In the genomic region with DNA sequence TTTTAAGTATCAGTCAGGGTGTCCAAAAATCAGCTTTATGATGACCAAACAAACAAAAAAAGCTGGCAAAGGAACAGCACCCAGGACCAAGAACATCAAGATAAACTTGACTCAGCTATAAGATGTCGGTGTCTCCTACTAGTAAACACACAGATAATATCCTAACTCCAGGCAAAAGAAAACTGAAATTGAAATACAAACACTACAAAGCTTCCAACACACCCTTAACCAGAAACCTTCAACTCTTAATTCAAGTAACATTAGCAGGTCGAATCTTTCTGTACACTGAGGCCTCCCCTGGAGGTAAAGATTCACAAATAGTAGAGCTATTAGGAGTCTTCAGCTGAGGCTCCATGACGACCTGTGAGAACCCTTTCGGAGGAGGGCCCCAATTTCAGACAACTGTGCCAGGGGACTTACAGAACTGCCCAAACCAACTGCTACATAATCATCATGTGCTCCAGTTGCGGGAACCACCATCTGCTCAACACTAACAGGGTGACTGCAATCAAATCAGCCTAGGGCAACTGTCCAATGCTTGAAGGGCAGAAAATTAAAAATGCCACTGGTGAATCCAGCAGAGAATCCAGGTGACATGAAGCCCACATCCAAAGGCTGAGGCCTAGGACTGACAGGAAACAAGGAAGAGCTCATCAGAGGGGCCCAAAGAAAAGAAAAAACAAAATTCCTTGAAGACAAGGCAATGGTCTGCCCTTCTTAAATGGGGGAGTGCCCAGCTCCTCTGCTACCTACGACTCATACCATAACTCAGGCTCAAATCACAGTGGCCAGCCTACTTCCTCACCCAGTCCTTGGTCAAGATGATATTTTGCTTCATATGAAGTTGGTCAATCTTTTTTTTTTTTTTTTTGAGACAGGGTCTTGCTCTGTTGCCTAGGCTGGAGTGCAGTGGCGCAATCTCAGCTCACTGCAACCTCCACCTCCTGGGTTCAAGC, we compare ENCODE assay signal across 9 cellular contexts. TPM values are rescaled to one million over a fixed set of nuclear protein-coding genes. Genes with fewer than 3 reads are reported as not detected.
DNase-seq lines count a peak whose midpoint lies in the region; ATAC-seq and TF ChIP-seq lines count a peak whose summit lies in the region.
"Had no signal": no experiment of that assay in that cellular context is flagged by ENCODE, and none has a peak within 500 bp of the region (broad histone marks: within the 10 kb centered on the region; RNA-seq: fewer than 3 reads in every experiment).

No MANE protein-coding gene starts in this region.

- H3K27ac ChIP-seq in HEK293 (ENCODE audit: extremely low read depth, low read depth, low read length) (no peak overlapping the region), SJCRH30 (no peak overlapping the region), hepatocyte (peak overlapping the region; percentile 84), adrenal gland (peak overlapping the region in 2 of 5 donors; percentile 4 to 9), WERI-Rb-1 (no peak overlapping the region)

- CTCF ChIA-PET in HEK293 (lab: Yijun Ruan, JAX): interaction anchor here (0.6 to 1.4 kb wide), 5 partner anchors 15 to 376 kb away, joined by 3 to 7 read pairs (median 4); no protein-coding TSS in a partner anchor

- DNase-seq in ELR (ENCODE audit: low read depth) (peak; percentile 62), SJCRH30 (peak; percentile 22 to 43), hepatocyte (ENCODE audit: low spot score) (no peak), head of caudate nucleus (no peak), adrenal gland (no peak), WERI-Rb-1 (no peak)

- peak overlapping the region; percentile 65 for H3K4me2 ChIP-seq in hepatocyte

- H3K36me3 ChIP-seq in HEK293 (ENCODE audit: control insufficient read depth in 2 of 2, insufficient read depth in 1 of 2, low read length in 2 of 2) (peaks cover 3 to 49% of the 10 kb centered on the region in 2 experiments), SJCRH30 (0 out of 2 replicates have a peak, but pooled peaks cover 16% of the 10 kb centered on the region), hepatocyte (replicated peaks; ENCODE audit: insufficient read depth, low read depth) (no peaks in the 10 kb centered on the region), adrenal gland (replicated peaks in 1 of 2) (peaks cover 0 to 10% of the 10 kb centered on the region in 2 donors), WERI-Rb-1 (peaks cover 32% of the 10 kb centered on the region)

- TF ChIP-seq POLR2A in adrenal gland (IDR thresholded peaks at IDR 0.05): no peak

- no peak overlapping the region for H2AFZ ChIP-seq in hepatocyte

- TF ChIP-seq CTCF in HEK293 (tag by site-specific recombination; IDR thresholded peaks at IDR 0.05) (no peak), hepatocyte (IDR thresholded peaks at IDR 0.05; ENCODE audit: poor library complexity) (no peak), adrenal gland (IDR thresholded peaks at IDR 0.05) (no peak), WERI-Rb-1 (IDR thresholded peaks at IDR 0.05; ENCODE audit: low read depth, low read length) (no peak)

- H3K9me2 ChIP-seq in hepatocyte (replicated peaks; ENCODE audit: insufficient read depth): no peaks in the 10 kb centered on the region

- intact Hi-C loops in head of caudate nucleus (cut with DNase I) (no loop called here), adrenal gland (cut with DNase I) (no loop called here)

- WGBS in hepatocyte (ENCODE audit: low lambda C conversion rate, missing lambda C conversion rate): 80% methylated on average over 7 of the region's 7 CpGs
- WGBS in adrenal gland, 4 donors: 66 to 87% (median 75%) methylated on average over 7 of the region's 7 CpGs

- POLR2A ChIA-PET in HEK293 (lab: Yijun Ruan, JAX): no interaction called here

- H3K4me1 ChIP-seq in HEK293 (ENCODE audit: control insufficient read depth, insufficient read depth, low read length) (peaks cover 7% of the 10 kb centered on the region; the same call in 1 of the 2 replicates), SJCRH30 (peaks cover 13% of the 10 kb centered on the region), hepatocyte (ENCODE audit: insufficient read depth) (peaks cover 17% of the 10 kb centered on the region), adrenal gland (replicated peaks in 1 of 2) (peaks cover 5 to 30% of the 10 kb centered on the region in 2 donors)

- H3K4me3 ChIP-seq in HEK293 (ENCODE audit: low read depth, low read length): no peak overlapping the region
- no peak overlapping the region for H3K4me3 ChIP-seq in SJCRH30
- H3K4me3 ChIP-seq in hepatocyte: no peak overlapping the region
- no peak overlapping the region for H3K4me3 ChIP-seq in adrenal gland
- H3K4me3 ChIP-seq in WERI-Rb-1 (ENCODE audit: low read depth, low read length): no peak overlapping the region
- H3K4me3 ChIP-seq: dorsolateral prefrontal cortex had no signal

- no peaks in the 10 kb centered on the region for H3K9me3 ChIP-seq in HEK293 (ENCODE audit: control insufficient read depth, insufficient read depth, low read depth, low read length)
- H3K9me3 ChIP-seq in SJCRH30 (replicated peaks): no peaks in the 10 kb centered on the region
- no peaks in the 10 kb centered on the region for H3K9me3 ChIP-seq in hepatocyte (ENCODE audit: low read depth)
- H3K9me3 ChIP-seq in adrenal gland (replicated peaks in 1 of 3): no peaks in the 10 kb centered on the region
- H3K9me3 ChIP-seq in WERI-Rb-1 (ENCODE audit: severe bottlenecking): no peaks in the 10 kb centered on the region

- no peak for ATAC-seq in GM19397 (IDR thresholded peaks at IDR 0.05; ENCODE audit: unreplicated experiment)

- H4K20me1 ChIP-seq in hepatocyte (ENCODE audit: insufficient read depth, poor library complexity, severe bottlenecking): no peaks in the 10 kb centered on the region

- H3K27me3 ChIP-seq in SJCRH30 (no peaks in the 10 kb centered on the region), hepatocyte (no peaks in the 10 kb centered on the region), adrenal gland (no peaks in the 10 kb centered on the region), WERI-Rb-1 (ENCODE audit: insufficient read depth, low read depth, severe bottlenecking) (no peaks in the 10 kb centered on the region)
- H3K27me3 ChIP-seq: dorsolateral prefrontal cortex had no signal

- H3K79me2 ChIP-seq in hepatocyte: peaks cover 81% of the 10 kb centered on the region

TF ChIP-seq in HEK293, 187 proteins besides CTCF, POLR2A, EP300 and RAD21:
- TF ChIP-seq, protein P1, sequence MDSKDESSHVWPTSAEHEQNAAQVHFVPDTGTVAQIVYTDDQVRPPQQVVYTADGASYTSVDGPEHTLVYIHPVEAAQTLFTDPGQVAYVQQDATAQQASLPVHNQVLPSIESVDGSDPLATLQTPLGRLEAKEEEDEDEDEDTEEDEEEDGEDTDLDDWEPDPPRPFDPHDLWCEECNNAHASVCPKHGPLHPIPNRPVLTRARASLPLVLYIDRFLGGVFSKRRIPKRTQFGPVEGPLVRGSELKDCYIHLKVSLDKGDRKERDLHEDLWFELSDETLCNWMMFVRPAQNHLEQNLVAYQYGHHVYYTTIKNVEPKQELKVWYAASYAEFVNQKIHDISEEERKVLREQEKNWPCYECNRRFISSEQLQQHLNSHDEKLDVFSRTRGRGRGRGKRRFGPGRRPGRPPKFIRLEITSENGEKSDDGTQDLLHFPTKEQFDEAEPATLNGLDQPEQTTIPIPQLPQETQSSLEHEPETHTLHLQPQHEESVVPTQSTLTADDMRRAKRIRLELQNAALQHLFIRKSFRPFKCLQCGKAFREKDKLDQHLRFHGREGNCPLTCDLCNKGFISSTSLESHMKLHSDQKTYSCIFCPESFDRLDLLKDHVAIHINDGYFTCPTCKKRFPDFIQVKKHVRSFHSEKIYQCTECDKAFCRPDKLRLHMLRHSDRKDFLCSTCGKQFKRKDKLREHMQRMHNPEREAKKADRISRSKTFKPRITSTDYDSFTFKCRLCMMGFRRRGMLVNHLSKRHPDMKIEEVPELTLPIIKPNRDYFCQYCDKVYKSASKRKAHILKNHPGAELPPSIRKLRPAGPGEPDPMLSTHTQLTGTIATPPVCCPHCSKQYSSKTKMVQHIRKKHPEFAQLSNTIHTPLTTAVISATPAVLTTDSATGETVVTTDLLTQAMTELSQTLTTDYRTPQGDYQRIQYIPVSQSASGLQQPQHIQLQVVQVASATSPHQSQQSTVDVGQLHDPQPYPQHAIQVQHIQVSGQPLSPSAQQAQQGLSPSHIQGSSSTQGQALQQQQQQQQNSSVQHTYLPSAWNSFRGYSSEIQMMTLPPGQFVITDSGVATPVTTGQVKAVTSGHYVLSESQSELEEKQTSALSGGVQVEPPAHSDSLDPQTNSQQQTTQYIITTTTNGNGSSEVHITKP (tag by site-specific recombination; IDR thresholded peaks at IDR 0.05): peak; percentile 95
- no peak for TF ChIP-seq ZNF830 (tag by site-specific recombination; IDR thresholded peaks at IDR 0.05; ENCODE audit: low read depth)
- 0 out of 2 replicates have a peak, but pooled peaks have one; percentile 43 for TF ChIP-seq ZNF335 (tag by site-specific recombination; conservative IDR thresholded peaks at IDR 0.05)
- TF ChIP-seq, protein P2, sequence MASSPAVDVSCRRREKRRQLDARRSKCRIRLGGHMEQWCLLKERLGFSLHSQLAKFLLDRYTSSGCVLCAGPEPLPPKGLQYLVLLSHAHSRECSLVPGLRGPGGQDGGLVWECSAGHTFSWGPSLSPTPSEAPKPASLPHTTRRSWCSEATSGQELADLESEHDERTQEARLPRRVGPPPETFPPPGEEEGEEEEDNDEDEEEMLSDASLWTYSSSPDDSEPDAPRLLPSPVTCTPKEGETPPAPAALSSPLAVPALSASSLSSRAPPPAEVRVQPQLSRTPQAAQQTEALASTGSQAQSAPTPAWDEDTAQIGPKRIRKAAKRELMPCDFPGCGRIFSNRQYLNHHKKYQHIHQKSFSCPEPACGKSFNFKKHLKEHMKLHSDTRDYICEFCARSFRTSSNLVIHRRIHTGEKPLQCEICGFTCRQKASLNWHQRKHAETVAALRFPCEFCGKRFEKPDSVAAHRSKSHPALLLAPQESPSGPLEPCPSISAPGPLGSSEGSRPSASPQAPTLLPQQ (tag by site-specific recombination; IDR thresholded peaks at IDR 0.05): peak; percentile 38; the same call in 1 of the 2 replicates

RNA-seq across cellular contexts. Expression of a gene that starts 20.0 kb away (rescaled TPM):
- 109 and 112 TPM in 2 replicates for total RNA-seq in SJCRH30 (2014; rRNA removed; shearing (Covaris generic))
- total RNA-seq in hepatocyte (89.7 and 99.4 TPM in 2 replicates), adrenal gland (10 to 100 TPM; 43.4 to 74.0 (median 58.4) TPM)
- polyA plus RNA-seq in hepatocyte (40.2 and 55.5 TPM in 2 replicates), adrenal gland (10 to 100 TPM; 17.8 to 62.7 (median 29.0) TPM)

Comparison
In these comparisons a context has a peak if more than half of its experiments do, and no peak if none do; other contexts are left out.
1. DNase-seq: peak in ELR (single experiment) and SJCRH30 (2 of 2); none in hepatocyte (single experiment), head of caudate nucleus (0 of 42), adrenal gland (0 of 7) and WERI-Rb-1 (single experiment).